Comparison of ENCODE assay signal across 19 cellular contexts in the genomic region with DNA sequence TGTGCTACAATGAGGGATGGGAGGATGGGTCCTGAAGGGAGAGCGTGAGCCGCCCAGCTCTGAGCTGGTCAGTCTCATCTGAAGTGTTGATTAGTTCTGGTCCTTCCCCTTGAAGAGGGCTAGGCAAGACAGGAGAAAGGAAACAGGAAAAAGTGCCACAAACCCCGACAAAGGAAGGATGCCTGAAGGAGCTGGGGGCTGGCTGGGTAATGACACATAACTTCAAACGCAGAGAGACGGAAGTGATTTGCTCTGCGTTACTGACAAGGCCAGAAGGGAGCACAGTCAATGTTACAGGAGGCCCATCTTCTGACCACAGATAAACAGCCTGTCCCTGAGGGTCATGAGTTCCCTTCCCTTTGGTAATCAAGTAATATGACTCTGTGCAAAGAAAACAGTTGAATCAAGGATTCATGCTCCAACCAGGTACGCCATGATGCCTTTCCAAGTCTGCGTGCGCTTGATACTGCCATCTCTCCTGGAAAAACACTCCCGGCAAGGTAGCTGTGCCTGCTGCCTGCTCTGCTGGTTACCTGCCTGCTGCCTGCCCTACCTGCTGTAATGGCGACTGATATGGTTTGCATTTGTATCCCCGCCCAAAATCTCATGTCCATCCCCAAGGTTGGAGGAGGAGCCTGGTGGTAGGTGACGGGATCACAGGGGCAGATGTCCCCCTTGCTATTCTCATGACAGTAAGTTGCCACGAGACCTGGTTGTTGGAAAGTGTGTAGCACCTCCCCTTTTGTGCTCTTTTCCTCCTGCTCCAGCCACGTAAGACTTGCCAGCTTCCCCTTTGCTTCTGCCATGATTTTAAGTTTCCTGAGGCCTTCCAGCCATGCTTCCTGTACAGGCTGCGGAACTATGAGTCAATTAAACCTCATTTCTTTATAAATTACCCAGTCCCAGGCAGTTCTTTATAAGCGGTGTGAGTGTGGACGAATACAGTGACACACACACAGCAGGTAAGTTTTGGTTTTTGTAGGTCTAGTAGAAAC. TPM values are rescaled to one million over a fixed set of nuclear protein-coding genes. Genes with fewer than 3 reads are reported as not detected.
DNase-seq lines count a peak whose midpoint lies in the region; ATAC-seq and TF ChIP-seq lines count a peak whose summit lies in the region.
"Had no signal": no experiment of that assay in that cellular context is flagged by ENCODE, and none has a peak within 500 bp of the region (broad histone marks: within the 10 kb centered on the region; RNA-seq: fewer than 3 reads in every experiment).

No MANE protein-coding gene starts in this region.

- H3K56ac ChIP-seq in H9 (ENCODE audit: insufficient read length, low read depth, low read length) = no peak overlapping the region

- H2BK5ac ChIP-seq in H9 (ENCODE audit: insufficient read length, low read length) = no peak overlapping the region

- H4K5ac ChIP-seq in H9 (ENCODE audit: insufficient read length, low read depth, low read length) = no peak overlapping the region

- no peak overlapping the region for H4K8ac ChIP-seq in H9 (replicated peaks; ENCODE audit: insufficient read length, low read depth, low read length)

- no peak overlapping the region for H3K4me3 Mint-ChIP-seq in H9
- peak overlapping the region in 1 of 3 donors; percentile 11 for H3K4me3 Mint-ChIP-seq in T-cell
- H3K4me3 Mint-ChIP-seq in endothelial cell (ENCODE audit: unreplicated experiment) = peak overlapping the region; percentile 77
- H3K4me3 Mint-ChIP-seq: activated naive CD4-positive, alpha-beta T cell treated with anti-CD3 and anti-CD28 coated beads, Interleukin-2, amount 10 ng/mL, durations not matched to agents 7 days and 5 days; HFFc6; T-helper 2 cell treated with Interferon-gamma antibody and Interleukin-4, amounts not matched to agents 5 μg/mL and 100 μg/mL, for 36 hours had no signal

- H3K27me3 Mint-ChIP-seq in H9 (ENCODE audit: low read depth) = no peaks in the 10 kb centered on the region
- peaks cover 0 to 7% of the 10 kb centered on the region in 2 donors for H3K27me3 Mint-ChIP-seq in T-cell
- H3K27me3 Mint-ChIP-seq in endothelial cell (ENCODE audit: unreplicated experiment) = peaks cover 5% of the 10 kb centered on the region

- no peak overlapping the region for H3K27ac ChIP-seq in H9 (ENCODE audit: insufficient read length, low read depth, low read length)
- H3K27ac ChIP-seq in osteoblast (ENCODE audit: low read depth, low read length) = no peak overlapping the region
- no peak overlapping the region for H3K27ac ChIP-seq in tibial artery
- H3K27ac ChIP-seq: foreskin keratinocyte, vagina had no signal

- H3K36me3 Mint-ChIP-seq in H9 (ENCODE audit: insufficient read depth in 1 of 3, low read depth in 3 of 3) = peaks cover 2 to 18% (median 3%) of the 10 kb centered on the region in 3 experiments; a peak in 4 of 7 replicates
- H3K36me3 Mint-ChIP-seq in T-cell = peaks cover 2% of the 10 kb centered on the region
- H3K36me3 Mint-ChIP-seq in endothelial cell (ENCODE audit: low read depth, unreplicated experiment) = peaks cover 20% of the 10 kb centered on the region
- H3K36me3 Mint-ChIP-seq: activated naive CD4-positive, alpha-beta T cell treated with anti-CD3 and anti-CD28 coated beads, Interleukin-2, amount 10 ng/mL, durations not matched to agents 7 days and 5 days had no signal

- CTCF ChIA-PET in T-cell (lab: Charles Lee) = no interaction called here

- no peak overlapping the region for H3K23ac ChIP-seq in H9 (ENCODE audit: insufficient read length, low read depth, low read length)

- H3K79me2 ChIP-seq in H9 (ENCODE audit: insufficient read depth, low read length) (peaks cover 7% of the 10 kb centered on the region; the same call in 1 of the 2 replicates), osteoblast (ENCODE audit: insufficient read depth, low read length) (peaks cover 79% of the 10 kb centered on the region)

- H3K4me2 ChIP-seq in H9 (ENCODE audit: insufficient read depth, insufficient read length, low read length) (no peak overlapping the region), osteoblast (ENCODE audit: insufficient read depth, low read length) (no peak overlapping the region)

- H3K27me3 ChIP-seq in H9 (ENCODE audit: insufficient read depth, low read length) (no peaks in the 10 kb centered on the region), osteoblast (ENCODE audit: insufficient read depth, low read length) (no peaks in the 10 kb centered on the region), tibial artery (no peaks in the 10 kb centered on the region)
- H3K27me3 ChIP-seq: foreskin keratinocyte, right lobe of liver, vagina had no signal

- H3K18ac ChIP-seq in H9 (ENCODE audit: insufficient read length, low read depth, low read length) = no peak overlapping the region

- no peak overlapping the region for H3T11ph ChIP-seq in H9 (ENCODE audit: low read length)

- intact Hi-C loops in tibial artery (cut with DNase I; ENCODE audit: low total_unique reads) = no loop called here

- H3K4me1 Mint-ChIP-seq in H9 (peaks cover 19 to 22% of the 10 kb centered on the region in 2 experiments), T-cell (peaks cover 13 to 17% (median 15%) of the 10 kb centered on the region in 3 donors), endothelial cell (ENCODE audit: unreplicated experiment) (peaks cover 70% of the 10 kb centered on the region)

- no peak overlapping the region for H4K91ac ChIP-seq in H9 (ENCODE audit: insufficient read length, low read depth, low read length)

- H2BK20ac ChIP-seq in H9 (ENCODE audit: low read depth, low read length, poor library complexity, severe bottlenecking) = no peak overlapping the region

- H2AFZ ChIP-seq in H9 (ENCODE audit: low read length) (no peak overlapping the region), osteoblast (ENCODE audit: low read length) (no peak overlapping the region)

- DNase-seq in H9 (peak; percentile 61), T-cell (peak in 1 of 34 experiments; percentile 8), endothelial cell (ENCODE audit: low spot score) (peak; percentile 54), osteoblast (ENCODE audit: insufficient read length, low spot score, missing footprints) (peak; percentile 73), T-helper 1 cell (no peak), DMS79 treated with DMSO at 0.1 percent for 48 hours (lab: John Stamatoyannopoulos, UW) (no peak), tibial artery (no peak)
- DNase-seq: activated naive CD4-positive, alpha-beta T cell treated with anti-CD3 and anti-CD28 coated beads, Interleukin-2, amount 10 ng/mL, durations not matched to agents 7 days and 5 days; AML-193; foreskin keratinocyte; HFFc6; mucosa of descending colon; NCI-H2107; NCI-H526 treated with DMSO at 0.1 percent for 48 hours; right lobe of liver; SIG-M5; stimulated activated naive CD4-positive, alpha-beta T cell treated with Interleukin-2 at 50 U/mL for 16 hours had no signal

- H3K79me1 ChIP-seq in H9 (ENCODE audit: insufficient read depth, low read depth, low read length, poor library complexity, severe bottlenecking) = peaks cover 15% of the 10 kb centered on the region

- H3K9me3 ChIP-seq in H9 (ENCODE audit: control insufficient read depth, low read depth, low read length) (no peaks in the 10 kb centered on the region), osteoblast (ENCODE audit: low read depth, low read length) (no peaks in the 10 kb centered on the region), tibial artery (no peaks in the 10 kb centered on the region)
- H3K9me3 ChIP-seq: mucosa of descending colon, right lobe of liver, vagina had no signal

- H2AK5ac ChIP-seq in H9 (ENCODE audit: insufficient read length, low read length) = no peak overlapping the region

- no peak overlapping the region for H3K14ac ChIP-seq in H9 (ENCODE audit: insufficient read depth, low read length)

- H3K4me1 ChIP-seq in H9 (ENCODE audit: insufficient read depth, low read length) (no peaks in the 10 kb centered on the region), osteoblast (ENCODE audit: insufficient read depth, low read length) (peaks cover 21% of the 10 kb centered on the region), tibial artery (peaks cover 0 to 79% (median 43%) of the 10 kb centered on the region in 4 donors)
- H3K4me1 ChIP-seq: foreskin keratinocyte had no signal

- POLR2A ChIA-PET in T-cell (lab: Charles Lee) = no interaction called here

- TF ChIP-seq CTCF in H9 (conservative IDR thresholded peaks at IDR 0.05) (peak; percentile 28; the same call in 1 of the 3 replicates), endothelial cell (IDR thresholded peaks at IDR 0.05; ENCODE audit: unreplicated experiment) (peak; percentile 61), osteoblast (IDR thresholded peaks at IDR 0.05; ENCODE audit: extremely low read depth, low read depth, low read length) (no peak), tibial artery (IDR thresholded peaks at IDR 0.05) (no peak)

- no peak overlapping the region for H3K4ac ChIP-seq in H9 (ENCODE audit: low read depth, low read length)

- no peak overlapping the region for H3K9ac ChIP-seq in H9 (ENCODE audit: extremely low read depth, insufficient read length, low read length)

- H4K20me1 ChIP-seq in H9 (ENCODE audit: control insufficient read depth, insufficient read depth, insufficient read length) (no peaks in the 10 kb centered on the region), osteoblast (ENCODE audit: insufficient read depth, low read length) (peaks cover 45% of the 10 kb centered on the region)

- H3K27ac Mint-ChIP-seq in H9 (peak overlapping the region in 1 of 3 experiments; percentile 50; a peak in 3 of 7 replicates), T-cell (peak overlapping the region in 1 of 2 donors; percentile 80), endothelial cell (ENCODE audit: unreplicated experiment) (peak overlapping the region; percentile 93)
- H3K27ac Mint-ChIP-seq: activated naive CD4-positive, alpha-beta T cell treated with anti-CD3 and anti-CD28 coated beads, Interleukin-2, amount 10 ng/mL, durations not matched to agents 7 days and 5 days; HFFc6; T-helper 2 cell treated with Interferon-gamma antibody and Interleukin-4, amounts not matched to agents 5 μg/mL and 100 μg/mL, for 36 hours had no signal

- no peaks in the 10 kb centered on the region for H3K23me2 ChIP-seq in H9 (ENCODE audit: insufficient read length, low read depth, low read length, poor library complexity, severe bottlenecking)

- no peak overlapping the region for H2BK12ac ChIP-seq in H9 (ENCODE audit: insufficient read length, low read depth, low read length)

- peak; percentile 40 to 77 (median 48) for ATAC-seq in T-cell (replicated peaks in 1 of 4)
- ATAC-seq: foreskin keratinocyte, mucosa of descending colon had no signal

- H3K36me3 ChIP-seq in osteoblast (ENCODE audit: insufficient read depth, low read length) = peaks cover 7% of the 10 kb centered on the region
- H3K36me3 ChIP-seq in tibial artery = no peaks in the 10 kb centered on the region
- H3K36me3 ChIP-seq: right lobe of liver, vagina had no signal

- no peaks in the 10 kb centered on the region for H3K9me3 Mint-ChIP-seq in H9
- no peaks in the 10 kb centered on the region for H3K9me3 Mint-ChIP-seq in T-cell
- no peaks in the 10 kb centered on the region for H3K9me3 Mint-ChIP-seq in endothelial cell (ENCODE audit: unreplicated experiment)
- H3K9me3 Mint-ChIP-seq: activated naive CD4-positive, alpha-beta T cell treated with anti-CD3 and anti-CD28 coated beads, Interleukin-2, amount 10 ng/mL, durations not matched to agents 7 days and 5 days; HFFc6; T-helper 2 cell treated with Interferon-gamma antibody and Interleukin-4, amounts not matched to agents 5 μg/mL and 100 μg/mL, for 36 hours had no signal

- no peak overlapping the region for H2BK15ac ChIP-seq in H9 (ENCODE audit: low read depth, low read length)

- H2BK120ac ChIP-seq in H9 (ENCODE audit: low read depth, low read length, poor library complexity, severe bottlenecking) = no peak overlapping the region

- no CpG with 5 or more reads among the region's 18 CpGs for WGBS in H9 (ENCODE audit: extremely low coverage, insufficient read length, low lambda C conversion rate)

- H3K4me3 ChIP-seq in osteoblast (ENCODE audit: insufficient read depth, low read length) (no peak overlapping the region), tibial artery (no peak overlapping the region)
- H3K4me3 ChIP-seq: mucosa of descending colon, right lobe of liver, vagina had no signal

RNA-seq across cellular contexts. Expression of a gene that starts 57.9 kb away (rescaled TPM):
- total RNA-seq in H9 (2021) (106 and 108 TPM in 2 replicates), T-cell (10 to 100 TPM in 3 of 5 donors, 1 to 10 TPM in 2; 7.1 to 11.1 (median 10.1) TPM), endothelial cell (ENCODE audit: unreplicated experiment) (164 TPM), osteoblast (62.6 and 69.5 TPM in 2 replicates)

Comparison
In these comparisons a context has a peak if more than half of its experiments do, and no peak if none do; other contexts are left out.
1. DNase-seq: peak in H9 (single experiment), endothelial cell (single experiment) and osteoblast (single experiment); none in T-helper 1 cell (0 of 5), DMS79 treated with DMSO at 0.1 percent for 48 hours (single experiment) and tibial artery (0 of 2).
2. CTCF ChIP-seq: peak in H9 (single experiment) and endothelial cell (single experiment); none in osteoblast (single experiment) and tibial artery (0 of 2).